Comparison of ENCODE assay signal across 18 cellular contexts in the genomic region with DNA sequence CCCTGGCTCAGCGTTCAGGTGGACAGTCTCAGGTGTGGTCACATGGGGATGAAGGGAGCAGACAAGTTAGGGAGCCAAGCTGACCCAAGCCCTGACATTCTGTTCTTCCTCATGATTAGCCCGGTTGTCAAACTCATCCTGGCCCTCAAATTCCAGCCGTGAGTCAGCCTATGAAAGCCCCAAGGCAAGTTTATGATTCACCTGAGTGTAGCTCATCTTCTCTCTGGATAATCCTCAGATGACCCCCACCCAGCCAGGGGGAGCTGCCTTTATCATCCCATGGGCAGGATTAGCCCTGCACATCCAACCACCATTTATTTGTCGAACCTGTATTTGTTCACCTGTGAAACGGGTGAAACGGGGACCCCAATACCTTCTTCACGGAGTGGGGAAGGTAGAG.
"Had no signal": no experiment of that assay in that cellular context is flagged by ENCODE, and none has a peak within 500 bp of the region (broad histone marks: within the 10 kb centered on the region; RNA-seq: fewer than 3 reads in every experiment).

No MANE protein-coding gene starts in this region.

- ATAC-seq: esophagus mucosa; gastrocnemius medialis; left colon; left ventricle myocardium superior; naive thymus-derived CD4-positive, alpha-beta T cell; sciatic nerve; stimulated activated memory B cell treated with anti-CD40 and anti-IgM and Interleukin-4, amounts not matched to agents 10 μg/mL and 1 μg/mL and 100 μg/mL, for 72 hours had no signal

- H3K4me3 ChIP-seq: coronary artery, gastrocnemius medialis, spleen, tibial nerve had no signal

- H3K27ac ChIP-seq: coronary artery, gastrocnemius medialis, spleen, tibial nerve had no signal

- DNase-seq: effector CD4-positive, alpha-beta T cell; endodermal cell; gastrocnemius medialis; immature natural killer cell; kidney; left colon; left ventricle myocardium superior; naive thymus-derived CD4-positive, alpha-beta T cell; nephron progenitor cell; spleen; stimulated activated CD4-positive, alpha-beta T cell treated with anti-CD3 and anti-CD28 coated beads, Interleukin-15, amount 100 ng/mL, for 24 hours; stimulated activated CD4-positive, alpha-beta T cell treated with anti-CD3 and anti-CD28 coated beads, Interleukin-1b, Interleukin-23, amount 100 ng/mL, for 48 hours; stimulated activated CD4-positive, alpha-beta T cell treated with anti-CD3 and anti-CD28 coated beads, Interleukin-4, amount 100 ng/mL, for 24 hours had no signal

- H3K27me3 ChIP-seq: gastrocnemius medialis, tibial nerve had no signal

- H3K36me3 ChIP-seq: gastrocnemius medialis, spleen, tibial nerve had no signal

- H3K9me3 ChIP-seq: gastrocnemius medialis had no signal

- H3K4me1 ChIP-seq: gastrocnemius medialis, spleen, tibial nerve had no signal
